ENCODE assay signal across 22 cellular contexts in genomic region chr4:3729885-3730226, GRCh38. TPM values are rescaled to one million over a fixed set of nuclear protein-coding genes. Genes with fewer than 3 reads are reported as not detected.
"Had no signal": no experiment of that assay in that cellular context is flagged by ENCODE, and none has a peak within 500 bp of the region (broad histone marks: within the 10 kb centered on the region; RNA-seq: fewer than 3 reads in every experiment).

No MANE protein-coding gene starts in this region.

- DNase-seq: activated T-cell treated with anti-CD3 and anti-CD28 coated beads, Interleukin-2, amount 50 U/mL, for 1 hour; adrenal gland; colonic mucosa; dorsolateral prefrontal cortex; effector memory CD8-positive, alpha-beta T cell; glutamatergic neuron; lower lobe of right lung; naive thymus-derived CD4-positive, alpha-beta T cell; retina; sigmoid colon; stimulated activated CD4-positive, alpha-beta T cell treated with anti-CD3 and anti-CD28 coated beads, Interleukin-2, amount 100 ng/mL, for 48 hours; stimulated activated CD8-positive, alpha-beta memory T cell treated with anti-CD3 and anti-CD28 coated beads, Interleukin-4, amount 100 ng/mL, for 48 hours; stimulated activated naive B cell treated with anti-CD40 and anti-IgM and Interleukin-4, amounts not matched to agents 10 μg/mL and 1 μg/mL and 100 μg/mL, for 72 hours; T-helper 9 cell had no signal

- H3K36me3 Mint-ChIP-seq: activated naive CD8-positive, alpha-beta T cell; stimulated activated naive B cell treated with anti-CD40 and anti-IgM and Interleukin-4, amounts not matched to agents 10 μg/mL and 1 μg/mL and 100 μg/mL, for 72 hours had no signal

- H3K4me3 ChIP-seq: adrenal gland, colonic mucosa, dorsolateral prefrontal cortex, esophagus muscularis mucosa, hepatocyte, lower lobe of right lung, sigmoid colon had no signal

- H3K27ac Mint-ChIP-seq: activated naive CD8-positive, alpha-beta T cell; effector memory CD8-positive, alpha-beta T cell; naive thymus-derived CD4-positive, alpha-beta T cell; stimulated activated naive B cell treated with anti-CD40 and anti-IgM and Interleukin-4, amounts not matched to agents 10 μg/mL and 1 μg/mL and 100 μg/mL, for 72 hours had no signal

- H3K36me3 ChIP-seq: adrenal gland, colonic mucosa, esophagus muscularis mucosa, lower lobe of right lung, sigmoid colon had no signal

- H3K4me2 ChIP-seq: hepatocyte had no signal

- H2AFZ ChIP-seq: hepatocyte had no signal

- ATAC-seq: effector memory CD8-positive, alpha-beta T cell; lower lobe of right lung; naive thymus-derived CD4-positive, alpha-beta T cell; stimulated activated naive B cell treated with anti-CD40 and anti-IgM and Interleukin-4, amounts not matched to agents 10 μg/mL and 1 μg/mL and 100 μg/mL, for 72 hours had no signal

- H3K9me3 ChIP-seq: adrenal gland, colonic mucosa, lower lobe of right lung, sigmoid colon had no signal

- H3K27ac ChIP-seq: adrenal gland, colonic mucosa, dorsolateral prefrontal cortex, esophagus muscularis mucosa, hepatocyte, lower lobe of right lung, sigmoid colon had no signal

- H3K4me1 ChIP-seq: adrenal gland, colonic mucosa, esophagus muscularis mucosa, lower lobe of right lung, sigmoid colon had no signal

- H3K4me3 Mint-ChIP-seq: activated naive CD8-positive, alpha-beta T cell; effector memory CD8-positive, alpha-beta T cell; naive thymus-derived CD4-positive, alpha-beta T cell; neural crest cell; stimulated activated naive B cell treated with anti-CD40 and anti-IgM and Interleukin-4, amounts not matched to agents 10 μg/mL and 1 μg/mL and 100 μg/mL, for 72 hours had no signal

- H3K9me3 Mint-ChIP-seq: effector memory CD8-positive, alpha-beta T cell; neural crest cell; stimulated activated naive B cell treated with anti-CD40 and anti-IgM and Interleukin-4, amounts not matched to agents 10 μg/mL and 1 μg/mL and 100 μg/mL, for 72 hours had no signal

- H3K79me2 ChIP-seq: hepatocyte had no signal

- FAIRE-seq: bronchial epithelial cell, frontal cortex, islet of Langerhans had no signal

RNA-seq across cellular contexts. Expression of gene ADRA2C, which starts 36.3 kb away (rescaled TPM):
- total RNA-seq: naive thymus-derived CD4-positive, alpha-beta T cell; T-helper 1 cell treated with Interleukin-12 subunit alpha and Interleukin-12 subunit beta and Interleukin-4 antibody, amounts not matched to agents 30 ng/mL and 1 ng/mL, for 36 hours had no signal
- polyA plus RNA-seq: naive thymus-derived CD4-positive, alpha-beta T cell had no signal
